In the genomic region with DNA sequence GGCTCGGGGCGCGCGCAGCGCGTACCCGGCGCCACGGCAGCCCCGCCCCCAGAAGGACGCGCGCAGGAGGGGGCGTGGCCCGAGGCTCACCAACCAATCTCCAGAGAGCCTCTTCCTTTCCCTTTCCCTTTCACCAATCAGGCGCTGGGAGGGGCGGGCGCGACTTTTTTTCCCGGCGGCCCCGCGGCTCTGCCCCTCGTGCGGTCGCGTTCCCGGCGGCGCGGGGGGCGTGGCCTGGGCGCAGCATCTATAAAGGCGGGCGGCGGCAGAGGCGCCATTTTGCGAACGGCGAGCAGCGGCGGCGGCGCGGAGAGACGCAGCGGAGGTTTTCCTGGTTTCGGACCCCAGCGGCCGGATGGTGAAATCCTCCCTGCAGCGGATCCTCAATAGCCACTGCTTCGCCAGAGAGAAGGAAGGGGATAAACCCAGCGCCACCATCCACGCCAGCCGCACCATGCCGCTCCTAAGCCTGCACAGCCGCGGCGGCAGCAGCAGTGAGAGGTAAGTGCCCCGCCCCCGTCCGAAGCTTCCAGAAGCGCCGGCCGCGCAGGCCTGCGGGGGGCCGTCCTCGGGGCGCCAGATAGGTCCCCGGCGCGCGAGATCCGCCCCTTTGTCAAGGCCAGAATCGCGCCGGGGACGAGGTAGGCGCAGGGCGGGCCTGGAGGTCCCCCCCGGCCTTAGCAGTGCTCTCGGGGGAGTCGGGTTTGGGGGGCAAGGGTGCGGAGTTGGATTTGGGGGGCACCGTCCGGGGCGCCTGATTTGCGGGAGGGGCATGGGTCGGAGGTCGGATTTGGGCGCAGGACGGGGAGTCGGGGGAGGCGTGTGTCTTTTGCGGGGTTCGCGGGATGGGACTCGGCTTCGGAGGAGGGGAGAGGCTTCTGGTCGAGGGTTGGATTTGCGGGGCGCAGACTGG, we compare ENCODE assay signal across 8 cellular contexts. TPM values are rescaled to one million over a fixed set of nuclear protein-coding genes. Genes with fewer than 3 reads are reported as not detected.
DNase-seq lines count a peak whose midpoint lies in the region; ATAC-seq and TF ChIP-seq lines count a peak whose summit lies in the region.

No MANE protein-coding gene starts in this region.

- WGBS in hepatocyte (ENCODE audit: low lambda C conversion rate, missing lambda C conversion rate): 1% methylated on average over 71 of the region's 103 CpGs

- peaks cover 50% of the 10 kb centered on the region for H3K79me2 ChIP-seq in hepatocyte

- in situ Hi-C loops in GM13976 (cut with MboI; ENCODE audit: low sequenced_read_pairs, unreplicated experiment) (no loop called here), astrocyte of the cerebellum (cut with HindIII; ENCODE audit: low sequenced_read_pairs) (loop anchor here (10.0 kb wide), 1 partner anchor 55 kb away; the partner anchor contains the start of genes LSM7 and SPPL2B)

- H3K36me3 ChIP-seq in hepatocyte (replicated peaks; ENCODE audit: insufficient read depth, low read depth): no peaks in the 10 kb centered on the region

- peak; percentile 51 for ATAC-seq in HG02938 (IDR thresholded peaks at IDR 0.05; ENCODE audit: unreplicated experiment)
- no peak for ATAC-seq in GM18858 (IDR thresholded peaks at IDR 0.05; ENCODE audit: unreplicated experiment)

- peak overlapping the region; percentile 99 for H3K4me3 ChIP-seq in astrocyte of the cerebellum (ENCODE audit: low read depth, low read length)
- H3K4me3 ChIP-seq in hepatocyte: peak overlapping the region; percentile 96

- H3K4me1 ChIP-seq in hepatocyte (ENCODE audit: insufficient read depth): peaks cover 22% of the 10 kb centered on the region

- TF ChIP-seq CTCF in GM13976 (IDR thresholded peaks at IDR 0.05; ENCODE audit: borderline replicate concordance, control extremely low read depth, extremely low read depth, insufficient read depth, missing control alignments): no peak
- no peak for TF ChIP-seq CTCF in astrocyte of the cerebellum (IDR thresholded peaks at IDR 0.05; ENCODE audit: low read depth, low read length, missing control alignments)
- peak; percentile 3 for TF ChIP-seq CTCF in hepatocyte (IDR thresholded peaks at IDR 0.05; ENCODE audit: poor library complexity)

- H3K27me3 ChIP-seq in hepatocyte: no peaks in the 10 kb centered on the region

- peaks cover 50% of the 10 kb centered on the region for H4K20me1 ChIP-seq in hepatocyte (ENCODE audit: insufficient read depth, poor library complexity, severe bottlenecking)

- H3K27ac ChIP-seq in hepatocyte: peak overlapping the region; percentile 99

- no peaks in the 10 kb centered on the region for H3K9me3 ChIP-seq in hepatocyte (ENCODE audit: low read depth)

- H2AFZ ChIP-seq in hepatocyte: peak overlapping the region; percentile 79

- DNase-seq in GM13976 (ENCODE audit: low spot score): peak; percentile 100
- peak; percentile 85 to 91 for DNase-seq in NCI-H1930 (lab: John Stamatoyannopoulos, UW)
- DNase-seq in T-helper 22 cell (ENCODE audit: low read depth): peak; percentile 97
- peak; percentile 88 for DNase-seq in astrocyte of the cerebellum (ENCODE audit: low read depth)
- peak; percentile 98 for DNase-seq in hepatocyte (ENCODE audit: low spot score)
- DNase-seq in retina: peak; percentile 100

- peak overlapping the region; percentile 99 for H3K4me2 ChIP-seq in hepatocyte

- H3K9me2 ChIP-seq in hepatocyte (replicated peaks; ENCODE audit: insufficient read depth): no peaks in the 10 kb centered on the region

RNA-seq across cellular contexts. Expression of gene PEAK3, which starts 12.5 kb away (rescaled TPM):
- not detected in 2 replicates for total RNA-seq in hepatocyte
- 0.15 and 0.57 TPM in 2 replicates for polyA plus RNA-seq in hepatocyte

RNA-seq across cellular contexts. Expression of gene JSRP1, which starts 13.3 kb away (rescaled TPM):
- total RNA-seq in hepatocyte: 0.30 TPM in 1 of 2 replicates, not detected in the other
- 0.91 and 0.93 TPM in 2 replicates for polyA plus RNA-seq in hepatocyte

RNA-seq across cellular contexts. Expression of gene AMH, which starts 20.4 kb away (rescaled TPM):
- total RNA-seq in hepatocyte: 3.9 and 8.2 TPM in 2 replicates
- 20.9 and 22.3 TPM in 2 replicates for polyA plus RNA-seq in hepatocyte

RNA-seq across cellular contexts. Expression of gene SF3A2, which starts 32.9 kb away (rescaled TPM):
- 17.9 and 21.2 TPM in 2 replicates for total RNA-seq in hepatocyte
- 75.3 and 81.1 TPM in 2 replicates for polyA plus RNA-seq in hepatocyte

RNA-seq across cellular contexts. Expression of gene PLEKHJ1, which starts 33.4 kb away (rescaled TPM):
- total RNA-seq in hepatocyte: 142 and 165 TPM in 2 replicates
- polyA plus RNA-seq in hepatocyte: 190 and 207 TPM in 2 replicates
